In the genomic region with DNA sequence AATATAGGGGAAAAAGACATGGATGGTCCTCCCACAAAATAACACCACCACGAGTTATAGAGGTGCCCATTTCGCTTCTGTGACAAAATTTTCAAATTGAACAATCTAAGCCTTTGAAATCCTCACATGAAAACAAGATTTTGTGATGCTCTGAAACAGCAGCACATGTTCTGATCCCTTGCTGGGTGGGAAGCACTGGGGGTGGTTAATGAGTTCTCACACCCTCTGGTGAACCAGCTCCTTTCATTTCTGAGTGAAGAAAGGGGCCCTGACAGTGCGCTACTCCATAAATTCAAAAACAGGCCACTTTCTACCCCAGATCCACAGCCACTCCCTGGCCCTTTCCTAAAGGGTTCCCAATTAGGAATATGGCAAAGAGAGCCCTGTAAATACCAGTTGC, we compare ENCODE assay signal across 23 cellular contexts.
"Had no signal": no experiment of that assay in that cellular context is flagged by ENCODE, and none has a peak within 500 bp of the region (broad histone marks: within the 10 kb centered on the region; RNA-seq: fewer than 3 reads in every experiment).

No MANE protein-coding gene starts in this region.

- H3K36me3 ChIP-seq: brain microvascular endothelial cell, right atrium auricular region, suprapubic skin had no signal

- H3K4me3 Mint-ChIP-seq: activated CD8-positive, alpha-beta T cell treated with anti-CD3 and anti-CD28 coated beads, Interleukin-2, amount 10 ng/mL, durations not matched to agents 7 days and 5 days; activated naive CD8-positive, alpha-beta T cell treated with anti-CD3 and anti-CD28 coated beads, Interleukin-2, amount 50 U/mL, for 24 hours; activated T-cell treated with anti-CD3 and anti-CD28 coated beads, Interleukin-2, amount 50 U/mL, for 24 hours; mesothelial cell of epicardium; neural crest cell; stimulated activated naive CD8-positive, alpha-beta T cell treated with anti-CD3 and anti-CD28 coated beads, Interleukin-15, Interleukin-2, amounts not matched to agents 100 ng/mL and 50 ng/mL, for 24 hours; T-helper 2 cell treated with Interferon-gamma antibody and Interleukin-4, amounts not matched to agents 5 μg/mL and 100 μg/mL, for 36 hours had no signal

- H3K27ac ChIP-seq: brain microvascular endothelial cell, skin epidermis, suprapubic skin had no signal

- H3K27ac Mint-ChIP-seq: activated CD8-positive, alpha-beta T cell treated with anti-CD3 and anti-CD28 coated beads, Interleukin-2, amount 10 ng/mL, durations not matched to agents 7 days and 5 days; activated naive CD8-positive, alpha-beta T cell treated with anti-CD3 and anti-CD28 coated beads, Interleukin-2, amount 50 U/mL, for 24 hours; activated T-cell treated with anti-CD3 and anti-CD28 coated beads, Interleukin-2, amount 50 U/mL, for 24 hours; activated T-helper 2 cell treated with anti-CD3 and anti-CD28 coated beads, Interferon-gamma antibody, Interleukin-2, Interleukin-4, amounts not matched to agents 10 μg/mL and 5 μg/mL and 100 μg/mL, durations not matched to agents 14 hours and 24 hours and 36 hours; mesothelial cell of epicardium; progenitor cell of endocrine pancreas; stimulated activated naive CD8-positive, alpha-beta T cell treated with anti-CD3 and anti-CD28 coated beads, Interleukin-15, Interleukin-2, amounts not matched to agents 100 ng/mL and 50 ng/mL, for 24 hours; T-helper 2 cell treated with Interferon-gamma antibody and Interleukin-4, amounts not matched to agents 5 μg/mL and 100 μg/mL, for 36 hours had no signal

- H3K9me3 ChIP-seq: right atrium auricular region, suprapubic skin had no signal

- H3K27me3 Mint-ChIP-seq: activated naive CD8-positive, alpha-beta T cell treated with anti-CD3 and anti-CD28 coated beads, Interleukin-2, amount 50 U/mL, for 24 hours; activated T-cell treated with anti-CD3 and anti-CD28 coated beads, Interleukin-2, amount 50 U/mL, for 24 hours; progenitor cell of endocrine pancreas; stimulated activated naive CD8-positive, alpha-beta T cell treated with anti-CD3 and anti-CD28 coated beads, Interleukin-15, Interleukin-2, amounts not matched to agents 100 ng/mL and 50 ng/mL, for 24 hours had no signal

- H3K36me3 Mint-ChIP-seq: mesothelial cell of epicardium had no signal

- H3K4me3 ChIP-seq: lung, right atrium auricular region, skin epidermis, suprapubic skin had no signal

- H3K9me3 Mint-ChIP-seq: activated naive CD8-positive, alpha-beta T cell treated with anti-CD3 and anti-CD28 coated beads, Interleukin-2, amount 50 U/mL, for 24 hours; activated T-cell treated with anti-CD3 and anti-CD28 coated beads, Interleukin-2, amount 50 U/mL, for 24 hours; activated T-helper 2 cell treated with anti-CD3 and anti-CD28 coated beads, Interferon-gamma antibody, Interleukin-2, Interleukin-4, amounts not matched to agents 10 μg/mL and 5 μg/mL and 100 μg/mL, durations not matched to agents 14 hours and 24 hours and 36 hours; stimulated activated naive CD8-positive, alpha-beta T cell treated with anti-CD3 and anti-CD28 coated beads, Interleukin-15, Interleukin-2, amounts not matched to agents 100 ng/mL and 50 ng/mL, for 24 hours; T-helper 2 cell treated with Interferon-gamma antibody and Interleukin-4, amounts not matched to agents 5 μg/mL and 100 μg/mL, for 36 hours had no signal

- DNase-seq: activated CD4-positive, alpha-beta T cell treated with anti-CD3 and anti-CD28 coated beads for 4 hours; activated CD8-positive, alpha-beta T cell treated with anti-CD3 and anti-CD28 coated beads, Interleukin-2, amount 10 ng/mL, durations not matched to agents 7 days and 5 days; activated naive CD4-positive, alpha-beta T cell treated with Interleukin-2 at 50 U/mL for 16 hours; activated naive CD8-positive, alpha-beta T cell treated with anti-CD3 and anti-CD28 coated beads, Interleukin-2, amount 50 U/mL, for 24 hours; activated T-cell treated with anti-CD3 and anti-CD28 coated beads, Interleukin-2, amount 50 U/mL, for 24 hours; anterior cingulate cortex; brain microvascular endothelial cell; cerebellar nuclear complex; effector CD4-positive, alpha-beta T cell; hypothalamus; SW 1271; trophoblast cell had no signal

- ATAC-seq: activated CD8-positive, alpha-beta T cell treated with anti-CD3 and anti-CD28 coated beads, Interleukin-2, amount 10 ng/mL, durations not matched to agents 7 days and 5 days; activated naive CD8-positive, alpha-beta T cell treated with anti-CD3 and anti-CD28 coated beads, Interleukin-2, amount 50 U/mL, for 24 hours; esophagus mucosa had no signal

- H3K27me3 ChIP-seq: brain microvascular endothelial cell, right atrium auricular region, suprapubic skin had no signal
